Comparison of ENCODE assay signal across 8 cellular contexts in the genomic region with DNA sequence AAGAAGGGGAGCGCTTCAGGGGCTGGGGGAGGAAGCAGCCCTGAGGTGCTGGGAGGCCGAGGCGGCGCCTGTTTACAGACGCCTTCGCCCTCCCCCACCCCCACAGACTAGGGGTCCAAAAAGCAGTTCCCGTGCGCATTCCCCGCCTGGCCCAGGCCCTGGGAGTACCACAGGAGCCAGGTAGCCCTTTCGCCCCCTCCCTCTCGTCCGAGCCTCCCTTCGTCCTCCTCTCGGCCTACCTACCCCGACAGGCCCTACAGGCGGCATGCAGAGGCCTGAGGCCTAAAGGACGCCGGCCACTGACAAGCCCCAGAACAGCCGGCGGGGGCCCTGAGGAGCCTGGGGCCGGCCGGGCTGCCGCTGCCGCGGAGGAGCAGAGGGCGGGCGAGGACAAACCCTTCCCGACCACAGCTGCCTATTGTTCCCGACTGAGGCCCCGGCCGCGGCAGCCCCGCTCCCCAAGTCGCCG. TPM values are rescaled to one million over a fixed set of nuclear protein-coding genes. Genes with fewer than 3 reads are reported as not detected.
DNase-seq lines count a peak whose midpoint lies in the region; ATAC-seq and TF ChIP-seq lines count a peak whose summit lies in the region.

No MANE protein-coding gene starts in this region.

- H3K27ac ChIP-seq in muscle layer of colon (ENCODE audit: low read depth, low read length) = peak overlapping the region; percentile 93
- H3K27ac ChIP-seq in stomach = peak overlapping the region; percentile 91 to 98 (median 95)

- intact Hi-C loops in stomach (cut with DNase I; ENCODE audit: low total_unique reads) = no loop called here

- H3K4me3 ChIP-seq in muscle layer of colon (ENCODE audit: low read depth in 1 of 2, low read length in 2 of 2) (peak overlapping the region; percentile 90 to 97), stomach (peak overlapping the region; percentile 71 to 92 (median 86))

- H3K36me3 ChIP-seq in muscle layer of colon (ENCODE audit: insufficient read depth, low read length) (no peaks in the 10 kb centered on the region), stomach (no peaks in the 10 kb centered on the region)

- no peak for TF ChIP-seq CTCF in stomach (IDR thresholded peaks at IDR 0.05)

- H3K27me3 ChIP-seq in muscle layer of colon (ENCODE audit: control insufficient read depth in 1 of 2, insufficient read depth in 2 of 2, low read length in 2 of 2) = no peaks in the 10 kb centered on the region
- no peaks in the 10 kb centered on the region for H3K27me3 ChIP-seq in stomach

- H3K4me1 ChIP-seq in muscle layer of colon (ENCODE audit: insufficient read depth, low read length) (peaks cover 44% of the 10 kb centered on the region), stomach (peaks cover 37 to 60% (median 51%) of the 10 kb centered on the region in 4 donors)

- peak; percentile 50 for ATAC-seq in HG02642 (IDR thresholded peaks at IDR 0.05; ENCODE audit: poor library complexity, unreplicated experiment)
- ATAC-seq in esophagus mucosa = peak; percentile 56

- H3K9ac ChIP-seq in muscle layer of colon (ENCODE audit: low read length) = peak overlapping the region; percentile 96

- TF ChIP-seq POLR2A in stomach (IDR thresholded peaks at IDR 0.05) = no peak

- 0 to 1% (median 0%) methylated on average over 6 to 35 of the region's 35 CpGs for whole genome bisulfite sequencing in stomach, 5 donors

- no peak for TF ChIP-seq EP300 in stomach (IDR thresholded peaks at IDR 0.05)

- DNase-seq in NCI-H345 treated with DMSO at 0.1 percent for 48 hours (lab: John Stamatoyannopoulos, UW; ENCODE audit: unreplicated experiment) (peak; percentile 50), NCI-H345 (lab: John Stamatoyannopoulos, UW) (no peak), NCI-H1105 treated with DMSO at 0.1 percent for 48 hours (lab: John Stamatoyannopoulos, UW) (peak; percentile 47), stomach (no peak)
- DNase-seq in activated CD8-positive, alpha-beta memory T cell treated with anti-CD3 and anti-CD28 coated beads, Interleukin-2, amount 50 U/mL, for 4 hours = peak; percentile 36

- no peaks in the 10 kb centered on the region for H3K9me3 ChIP-seq in muscle layer of colon (ENCODE audit: low read length)
- no peaks in the 10 kb centered on the region for H3K9me3 ChIP-seq in stomach

RNA-seq across cellular contexts. Expression of a gene that starts 0.5 kb away (rescaled TPM):
- total RNA-seq in esophagus mucosa (25.1 TPM), stomach (10 to 100 TPM in 4 of 5 donors, 1 to 10 TPM in 1; 7.2 to 49.0 (median 17.0) TPM)
- polyA plus RNA-seq in stomach = 1 to 10 TPM; 2.9 to 4.0 (median 3.0) TPM

Comparison
In these comparisons a context has a peak if more than half of its experiments do, and no peak if none do; other contexts are left out.
1. DNase-seq: peak in NCI-H345 treated with DMSO at 0.1 percent for 48 hours (single experiment), NCI-H1105 treated with DMSO at 0.1 percent for 48 hours (single experiment) and activated CD8-positive, alpha-beta memory T cell treated with anti-CD3 and anti-CD28 coated beads, Interleukin-2, amount 50 U/mL, for 4 hours (single experiment); none in NCI-H345 (single experiment) and stomach (single experiment).